ENCODE assay signal across 1 cellular context in the genomic region with DNA sequence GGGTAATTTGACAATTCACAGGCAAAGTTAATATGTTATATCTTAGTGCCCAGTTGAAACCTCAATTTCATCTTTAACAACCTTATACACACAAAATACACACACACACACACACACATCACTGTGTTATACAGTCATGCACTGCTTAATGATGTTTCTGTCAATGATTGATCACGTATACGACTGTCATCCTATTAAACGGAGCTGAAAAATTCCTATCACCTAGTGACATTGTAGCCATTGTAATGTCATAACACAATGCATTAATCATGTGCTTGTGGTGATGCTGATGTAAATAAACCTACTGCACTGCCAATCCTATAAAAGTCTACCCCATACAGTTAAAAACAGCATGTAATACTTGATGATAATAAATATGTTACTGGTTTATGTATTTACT.
TF ChIP-seq lines count a peak whose summit lies in the region.

No MANE protein-coding gene starts in this region.

TF ChIP-seq in K562, 482 proteins besides CTCF, POLR2A, EP300 and RAD21 (continued from another document):
- TF ChIP-seq, protein P1, sequence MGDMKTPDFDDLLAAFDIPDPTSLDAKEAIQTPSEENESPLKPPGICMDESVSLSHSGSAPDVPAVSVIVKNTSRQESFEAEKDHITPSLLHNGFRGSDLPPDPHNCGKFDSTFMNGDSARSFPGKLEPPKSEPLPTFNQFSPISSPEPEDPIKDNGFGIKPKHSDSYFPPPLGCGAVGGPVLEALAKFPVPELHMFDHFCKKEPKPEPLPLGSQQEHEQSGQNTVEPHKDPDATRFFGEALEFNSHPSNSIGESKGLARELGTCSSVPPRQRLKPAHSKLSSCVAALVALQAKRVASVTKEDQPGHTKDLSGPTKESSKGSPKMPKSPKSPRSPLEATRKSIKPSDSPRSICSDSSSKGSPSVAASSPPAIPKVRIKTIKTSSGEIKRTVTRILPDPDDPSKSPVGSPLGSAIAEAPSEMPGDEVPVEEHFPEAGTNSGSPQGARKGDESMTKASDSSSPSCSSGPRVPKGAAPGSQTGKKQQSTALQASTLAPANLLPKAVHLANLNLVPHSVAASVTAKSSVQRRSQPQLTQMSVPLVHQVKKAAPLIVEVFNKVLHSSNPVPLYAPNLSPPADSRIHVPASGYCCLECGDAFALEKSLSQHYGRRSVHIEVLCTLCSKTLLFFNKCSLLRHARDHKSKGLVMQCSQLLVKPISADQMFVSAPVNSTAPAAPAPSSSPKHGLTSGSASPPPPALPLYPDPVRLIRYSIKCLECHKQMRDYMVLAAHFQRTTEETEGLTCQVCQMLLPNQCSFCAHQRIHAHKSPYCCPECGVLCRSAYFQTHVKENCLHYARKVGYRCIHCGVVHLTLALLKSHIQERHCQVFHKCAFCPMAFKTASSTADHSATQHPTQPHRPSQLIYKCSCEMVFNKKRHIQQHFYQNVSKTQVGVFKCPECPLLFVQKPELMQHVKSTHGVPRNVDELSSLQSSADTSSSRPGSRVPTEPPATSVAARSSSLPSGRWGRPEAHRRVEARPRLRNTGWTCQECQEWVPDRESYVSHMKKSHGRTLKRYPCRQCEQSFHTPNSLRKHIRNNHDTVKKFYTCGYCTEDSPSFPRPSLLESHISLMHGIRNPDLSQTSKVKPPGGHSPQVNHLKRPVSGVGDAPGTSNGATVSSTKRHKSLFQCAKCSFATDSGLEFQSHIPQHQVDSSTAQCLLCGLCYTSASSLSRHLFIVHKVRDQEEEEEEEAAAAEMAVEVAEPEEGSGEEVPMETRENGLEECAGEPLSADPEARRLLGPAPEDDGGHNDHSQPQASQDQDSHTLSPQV (IDR thresholded peaks at IDR 0.05): no peak
- no peak for TF ChIP-seq PHF8 (IDR thresholded peaks at IDR 0.05; ENCODE audit: borderline replicate concordance, low read length)
- TF ChIP-seq RFX5 (IDR thresholded peaks at IDR 0.05; ENCODE audit: low read depth, low read length): no peak
